ENCODE assay signal across 28 cellular contexts in genomic region chr16:19960183-19960582, GRCh38.
"Had no signal": no experiment of that assay in that cellular context is flagged by ENCODE, and none has a peak within 500 bp of the region (broad histone marks: within the 10 kb centered on the region; RNA-seq: fewer than 3 reads in every experiment).

No MANE protein-coding gene starts in this region.

- H3K9me3 Mint-ChIP-seq: natural killer cell treated with Interleukin-12 subunit alpha and Interleukin-12 subunit beta and Interleukin-15 and Interleukin-18, amount 100 ng/mL, for 72 hours; neural crest cell; stimulated activated effector memory CD8-positive, alpha-beta T cell treated with anti-CD3 and anti-CD28 coated beads, Interleukin-12 subunit alpha, Interleukin-12 subunit beta, amount 100 ng/mL, for 72 hours; stimulated activated naive CD8-positive, alpha-beta T cell treated with anti-CD3 and anti-CD28 coated beads, Interleukin-15, Interleukin-2, amounts not matched to agents 100 ng/mL and 50 ng/mL, for 24 hours had no signal

- H3K27ac ChIP-seq: hepatocyte, left ventricle myocardium inferior, pancreas, prostate gland, sigmoid colon, spleen, suprapubic skin, thoracic aorta, tibial artery, upper lobe of right lung had no signal

- ATAC-seq: mucosa of descending colon; naive thymus-derived CD4-positive, alpha-beta T cell; natural killer cell treated with Interleukin-12 subunit alpha and Interleukin-12 subunit beta and Interleukin-15 and Interleukin-18, amount 100 ng/mL, for 72 hours; pancreas; right cardiac atrium; stimulated activated effector memory CD8-positive, alpha-beta T cell treated with anti-CD3 and anti-CD28 coated beads, Interleukin-12 subunit alpha, Interleukin-12 subunit beta, amount 100 ng/mL, for 72 hours; upper lobe of right lung had no signal

- H3K4me3 Mint-ChIP-seq: memory B cell; naive thymus-derived CD4-positive, alpha-beta T cell; natural killer cell treated with Interleukin-12 subunit alpha and Interleukin-12 subunit beta and Interleukin-15 and Interleukin-18, amount 100 ng/mL, for 72 hours; neural crest cell; stimulated activated effector memory CD8-positive, alpha-beta T cell treated with anti-CD3 and anti-CD28 coated beads, Interleukin-12 subunit alpha, Interleukin-12 subunit beta, amount 100 ng/mL, for 72 hours; stimulated activated naive CD8-positive, alpha-beta T cell treated with anti-CD3 and anti-CD28 coated beads, Interleukin-15, Interleukin-2, amounts not matched to agents 100 ng/mL and 50 ng/mL, for 24 hours had no signal

- H3K4me2 ChIP-seq: hepatocyte had no signal

- H3K27ac Mint-ChIP-seq: memory B cell; naive thymus-derived CD4-positive, alpha-beta T cell; natural killer cell treated with Interleukin-12 subunit alpha and Interleukin-12 subunit beta and Interleukin-15 and Interleukin-18, amount 100 ng/mL, for 72 hours; stimulated activated effector memory CD8-positive, alpha-beta T cell treated with anti-CD3 and anti-CD28 coated beads, Interleukin-12 subunit alpha, Interleukin-12 subunit beta, amount 100 ng/mL, for 72 hours; stimulated activated naive CD8-positive, alpha-beta T cell treated with anti-CD3 and anti-CD28 coated beads, Interleukin-15, Interleukin-2, amounts not matched to agents 100 ng/mL and 50 ng/mL, for 24 hours had no signal

- FAIRE-seq: pancreas, small intestine, urothelium cell line had no signal

- H3K79me2 ChIP-seq: hepatocyte had no signal

- H3K36me3 Mint-ChIP-seq: memory B cell; naive thymus-derived CD4-positive, alpha-beta T cell; natural killer cell treated with Interleukin-12 subunit alpha and Interleukin-12 subunit beta and Interleukin-15 and Interleukin-18, amount 100 ng/mL, for 72 hours; stimulated activated effector memory CD8-positive, alpha-beta T cell treated with anti-CD3 and anti-CD28 coated beads, Interleukin-12 subunit alpha, Interleukin-12 subunit beta, amount 100 ng/mL, for 72 hours had no signal

- H3K27me3 ChIP-seq: pancreas, upper lobe of right lung had no signal

- H3K4me1 ChIP-seq: left ventricle myocardium inferior, pancreas, prostate gland, spleen, suprapubic skin, tibial artery, upper lobe of right lung had no signal

- H3K4me1 Mint-ChIP-seq: memory B cell; naive thymus-derived CD4-positive, alpha-beta T cell; neural crest cell; stimulated activated effector memory CD8-positive, alpha-beta T cell treated with anti-CD3 and anti-CD28 coated beads, Interleukin-12 subunit alpha, Interleukin-12 subunit beta, amount 100 ng/mL, for 72 hours had no signal

- H3K9me3 ChIP-seq: left ventricle myocardium inferior, mucosa of descending colon, pancreas, prostate gland, sigmoid colon, suprapubic skin, thoracic aorta, tibial artery, upper lobe of right lung had no signal

- H2AFZ ChIP-seq: hepatocyte had no signal

- H3K27me3 Mint-ChIP-seq: memory B cell had no signal

- DNase-seq: islet precursor cell; left ventricle myocardium inferior; midbrain; mucosa of descending colon; naive thymus-derived CD4-positive, alpha-beta T cell; nucleus accumbens; pancreas; posterior cingulate gyrus; retina; right cardiac atrium; sigmoid colon; small intestine; spleen; stimulated activated CD4-positive, alpha-beta T cell treated with anti-CD3 and anti-CD28 coated beads, Interleukin-4, amount 100 ng/mL, for 24 hours; stimulated activated naive CD4-positive, alpha-beta T cell; tibial artery; trophoblast cell; upper lobe of right lung had no signal

- H3K4me3 ChIP-seq: hepatocyte, left ventricle myocardium inferior, mucosa of descending colon, pancreas, prostate gland, sigmoid colon, spleen, suprapubic skin, thoracic aorta, tibial artery, upper lobe of right lung had no signal

- H3K36me3 ChIP-seq: left ventricle myocardium inferior, pancreas, prostate gland, sigmoid colon, spleen, suprapubic skin, thoracic aorta, tibial artery, upper lobe of right lung had no signal
